ENCODE assay signal across 20 cellular contexts in genomic region chr1:87641996-87642395, GRCh38.
A peak's percentile ranks its signal among the peaks of the same experiment; 100 is the strongest.
DNase-seq lines count a peak whose midpoint lies in the region; ATAC-seq, FAIRE-seq and TF ChIP-seq lines count a peak whose summit lies in the region.
"Had no signal": no experiment of that assay in that cellular context is flagged by ENCODE, and none has a peak within 500 bp of the region (broad histone marks: within the 10 kb centered on the region; RNA-seq: fewer than 3 reads in every experiment).

No MANE protein-coding gene starts in this region.

- CTCF ChIA-PET in WTC11 (lab: Charles Lee), result interaction anchor here (0.9 to 1.2 kb wide), 2 partner anchors 8 to 420 kb away, joined by 3 to 4 read pairs; no protein-coding TSS in a partner anchor

- H3K79me2 ChIP-seq in H9 (ENCODE audit: insufficient read depth, low read length) (no peaks in the 10 kb centered on the region), KMS-11 (ENCODE audit: insufficient read depth, low read depth) (no peaks in the 10 kb centered on the region)

- no peak overlapping the region for H3K4me3 Mint-ChIP-seq in H9
- H3K4me3 Mint-ChIP-seq in WTC11, result no peak overlapping the region
- H3K4me3 Mint-ChIP-seq in nephron progenitor cell, result no peak overlapping the region
- H3K4me3 Mint-ChIP-seq in endothelial cell (ENCODE audit: unreplicated experiment), result no peak overlapping the region
- H3K4me3 Mint-ChIP-seq: CD4-positive, alpha-beta T cell had no signal

- POLR2A ChIA-PET in WTC11 (lab: Charles Lee), result no interaction called here

- H2AFZ ChIP-seq in H9 (ENCODE audit: low read length) (no peak overlapping the region), KMS-11 (ENCODE audit: low read depth) (no peak overlapping the region; the same call in 1 of the 2 replicates)

- H2BK5ac ChIP-seq in H9 (ENCODE audit: insufficient read length, low read length), result no peak overlapping the region

- no peak for ATAC-seq in WTC11
- ATAC-seq: A549, HCT116, Right ventricle myocardium inferior had no signal

- no peaks in the 10 kb centered on the region for H3K36me3 ChIP-seq in KMS-11 (ENCODE audit: insufficient read depth)
- no peaks in the 10 kb centered on the region for H3K36me3 ChIP-seq in right atrium auricular region
- H3K36me3 ChIP-seq: BLaER1 treated with 17β-estradiol and CSF1 and Interleukin-3, amounts not matched to agents 10 nM and 100 nM; SJCRH30 had no signal

- no CpG with 5 or more reads among the region's 3 CpGs for WGBS in H9 (ENCODE audit: extremely low coverage, insufficient read length, low lambda C conversion rate)

- no peak for TF ChIP-seq CTCF in H9 (conservative IDR thresholded peaks at IDR 0.05)
- no peak for TF ChIP-seq CTCF in KMS-11 (conservative IDR thresholded peaks at IDR 0.05; ENCODE audit: low read depth, low read length)
- no peak for TF ChIP-seq CTCF in WTC11 (IDR thresholded peaks at IDR 0.05)
- no peak for TF ChIP-seq CTCF in nephron progenitor cell (IDR thresholded peaks at IDR 0.05)
- no peak for TF ChIP-seq CTCF in endothelial cell (IDR thresholded peaks at IDR 0.05; ENCODE audit: unreplicated experiment)
- no peak for TF ChIP-seq CTCF in right atrium auricular region (IDR thresholded peaks at IDR 0.05)

- no peaks in the 10 kb centered on the region for H3K79me1 ChIP-seq in H9 (ENCODE audit: insufficient read depth, low read depth, low read length, poor library complexity, severe bottlenecking)

- H3K14ac ChIP-seq in H9 (ENCODE audit: insufficient read depth, low read length), result no peak overlapping the region

- H2BK15ac ChIP-seq in H9 (ENCODE audit: low read depth, low read length), result no peak overlapping the region

- H2BK12ac ChIP-seq in H9 (ENCODE audit: insufficient read length, low read depth, low read length), result no peak overlapping the region

- no peaks in the 10 kb centered on the region for H3K23me2 ChIP-seq in H9 (ENCODE audit: insufficient read length, low read depth, low read length, poor library complexity, severe bottlenecking)

- H2BK20ac ChIP-seq in H9 (ENCODE audit: low read depth, low read length, poor library complexity, severe bottlenecking), result no peak overlapping the region

- H3K18ac ChIP-seq in H9 (ENCODE audit: insufficient read length, low read depth, low read length), result no peak overlapping the region

- no peak overlapping the region for H3T11ph ChIP-seq in H9 (ENCODE audit: low read length)

- FAIRE-seq in GM19239 (lab: Jason Lieb, UNC), result no peak
- FAIRE-seq: A549, H1 had no signal

- H4K20me1 ChIP-seq in H9 (ENCODE audit: control insufficient read depth, insufficient read depth, insufficient read length) (no peaks in the 10 kb centered on the region), KMS-11 (ENCODE audit: insufficient read depth) (no peaks in the 10 kb centered on the region)
- H4K20me1 ChIP-seq: BLaER1 treated with 17β-estradiol and CSF1 and Interleukin-3, amounts not matched to agents 10 nM and 100 nM had no signal

- H3K4ac ChIP-seq in H9 (ENCODE audit: low read depth, low read length), result no peak overlapping the region

- no peak overlapping the region for H4K8ac ChIP-seq in H9 (replicated peaks; ENCODE audit: insufficient read length, low read depth, low read length)

- H4K91ac ChIP-seq in H9 (ENCODE audit: insufficient read length, low read depth, low read length), result no peak overlapping the region

- H3K4me2 ChIP-seq in H9 (ENCODE audit: insufficient read depth, insufficient read length, low read length) (no peak overlapping the region), KMS-11 (peak overlapping the region; percentile 91)
- H3K4me2 ChIP-seq: A549 had no signal

- H3K4me1 Mint-ChIP-seq in H9 (peaks cover 44 to 47% of the 10 kb centered on the region in 2 experiments), WTC11 (peaks cover 47% of the 10 kb centered on the region), nephron progenitor cell (peaks cover 48% of the 10 kb centered on the region), endothelial cell (ENCODE audit: unreplicated experiment) (peaks cover 25% of the 10 kb centered on the region)

- H3K9me3 Mint-ChIP-seq in H9 (peaks cover 18% of the 10 kb centered on the region in 2 experiments), WTC11 (peaks cover 29% of the 10 kb centered on the region), nephron progenitor cell (peaks cover 17% of the 10 kb centered on the region), endothelial cell (ENCODE audit: unreplicated experiment) (no peaks in the 10 kb centered on the region)
- H3K9me3 Mint-ChIP-seq: CD4-positive, alpha-beta T cell had no signal

- H3K9me3 ChIP-seq in H9 (ENCODE audit: control insufficient read depth, low read depth, low read length) (peaks cover 15% of the 10 kb centered on the region), right atrium auricular region (no peaks in the 10 kb centered on the region)
- H3K9me3 ChIP-seq: A549, SJCRH30 had no signal

- H3K23ac ChIP-seq in H9 (ENCODE audit: insufficient read length, low read depth, low read length), result no peak overlapping the region

- H3K27ac ChIP-seq in H9 (ENCODE audit: insufficient read length, low read depth, low read length) (no peak overlapping the region), KMS-11 (peak overlapping the region; percentile 68), right atrium auricular region (no peak overlapping the region)
- H3K27ac ChIP-seq: A549; BLaER1 treated with 17β-estradiol and CSF1 and Interleukin-3, amounts not matched to agents 10 nM and 100 nM; SJCRH30 had no signal

- H3K27me3 ChIP-seq in H9 (ENCODE audit: insufficient read depth, low read length), result no peaks in the 10 kb centered on the region
- no peaks in the 10 kb centered on the region for H3K27me3 ChIP-seq in KMS-11 (ENCODE audit: insufficient read depth, low read depth)
- H3K27me3 ChIP-seq in right atrium auricular region, result no peaks in the 10 kb centered on the region
- H3K27me3 ChIP-seq: BLaER1 treated with 17β-estradiol and CSF1 and Interleukin-3, amounts not matched to agents 10 nM and 100 nM; SJCRH30 had no signal

- H3K9ac ChIP-seq in H9 (ENCODE audit: extremely low read depth, insufficient read length, low read length) (no peak overlapping the region), KMS-11 (no peak overlapping the region)
- H3K9ac ChIP-seq: BLaER1 treated with 17β-estradiol and CSF1 and Interleukin-3, amounts not matched to agents 10 nM and 100 nM had no signal

- H3K56ac ChIP-seq in H9 (ENCODE audit: insufficient read length, low read depth, low read length), result no peak overlapping the region

- DNase-seq in H9 (no peak), WTC11 (ENCODE audit: low spot score) (no peak), nephron progenitor cell (no peak), endothelial cell (ENCODE audit: low spot score) (no peak), GM19239 (ENCODE audit: insufficient read length, low spot score) (no peak), right atrium auricular region (ENCODE audit: low spot score) (no peak)
- DNase-seq: AML-193; CD4-positive, alpha-beta T cell; DMS53; NCI-H2081 treated with DMSO at 0.1 percent for 48 hours; NCI-H2171 treated with DMSO at 0.1 percent for 48 hours; NCI-H345; NK-92 treated with Interleukin-12 subunit alpha and Interleukin-12 subunit beta, amount 100 ng/mL, for 24 hours had no signal

- H3K4me1 ChIP-seq in H9 (ENCODE audit: insufficient read depth, low read length) (peaks cover 2% of the 10 kb centered on the region; the same call in 1 of the 2 replicates), KMS-11 (ENCODE audit: low read depth, poor library complexity, severe bottlenecking) (peaks cover 47% of the 10 kb centered on the region), right atrium auricular region (peaks cover 0 to 11% of the 10 kb centered on the region in 2 donors)
- H3K4me1 ChIP-seq: A549 had no signal

- peaks cover 9 to 22% (median 10%) of the 10 kb centered on the region in 3 experiments for H3K36me3 Mint-ChIP-seq in H9 (ENCODE audit: insufficient read depth in 1 of 3, low read depth in 3 of 3)
- H3K36me3 Mint-ChIP-seq in WTC11, result peaks cover 23% of the 10 kb centered on the region
- peaks cover 9% of the 10 kb centered on the region for H3K36me3 Mint-ChIP-seq in nephron progenitor cell (ENCODE audit: low read depth)
- H3K36me3 Mint-ChIP-seq in endothelial cell (ENCODE audit: low read depth, unreplicated experiment), result no peaks in the 10 kb centered on the region

- H4K5ac ChIP-seq in H9 (ENCODE audit: insufficient read length, low read depth, low read length), result no peak overlapping the region

- H3K27ac Mint-ChIP-seq in H9, result peak overlapping the region; percentile 32 to 96 (median 62); a peak in 5 of 7 replicates
- peak overlapping the region; percentile 26; the same call in 1 of the 2 replicates for H3K27ac Mint-ChIP-seq in WTC11
- H3K27ac Mint-ChIP-seq in nephron progenitor cell, result peak overlapping the region; percentile 82
- H3K27ac Mint-ChIP-seq in endothelial cell (ENCODE audit: unreplicated experiment), result no peak overlapping the region
- H3K27ac Mint-ChIP-seq: CD4-positive, alpha-beta T cell had no signal

- no peak overlapping the region for H3K4me3 ChIP-seq in KMS-11 (IDR thresholded peaks at IDR 0.05; ENCODE audit: insufficient read depth, low read depth, low read length)
- no peak overlapping the region for H3K4me3 ChIP-seq in right atrium auricular region
- H3K4me3 ChIP-seq: A549; BLaER1 treated with 17β-estradiol and CSF1 and Interleukin-3, amounts not matched to agents 10 nM and 100 nM; SJCRH30 had no signal

- no peak overlapping the region for H2BK120ac ChIP-seq in H9 (ENCODE audit: low read depth, low read length, poor library complexity, severe bottlenecking)

- no peaks in the 10 kb centered on the region for H3K27me3 Mint-ChIP-seq in H9 (ENCODE audit: low read depth)
- peaks cover 2% of the 10 kb centered on the region; the same call in 1 of the 2 replicates for H3K27me3 Mint-ChIP-seq in WTC11 (ENCODE audit: low read depth)
- H3K27me3 Mint-ChIP-seq in nephron progenitor cell (ENCODE audit: low read depth, poor library complexity), result peaks cover 3% of the 10 kb centered on the region
- peaks cover 2% of the 10 kb centered on the region for H3K27me3 Mint-ChIP-seq in endothelial cell (ENCODE audit: unreplicated experiment)
- H3K27me3 Mint-ChIP-seq: CD4-positive, alpha-beta T cell had no signal

- H2AK5ac ChIP-seq in H9 (ENCODE audit: insufficient read length, low read length), result no peak overlapping the region

TF ChIP-seq in WTC11, 78 proteins besides CTCF, POLR2A, EP300 and RAD21 (continues in another document):
- TF ChIP-seq HMGXB4 (CRISPR knock-in tag; IDR thresholded peaks at IDR 0.05), result no peak
